Comparison of ENCODE assay signal across 27 cellular contexts in the genomic region with DNA sequence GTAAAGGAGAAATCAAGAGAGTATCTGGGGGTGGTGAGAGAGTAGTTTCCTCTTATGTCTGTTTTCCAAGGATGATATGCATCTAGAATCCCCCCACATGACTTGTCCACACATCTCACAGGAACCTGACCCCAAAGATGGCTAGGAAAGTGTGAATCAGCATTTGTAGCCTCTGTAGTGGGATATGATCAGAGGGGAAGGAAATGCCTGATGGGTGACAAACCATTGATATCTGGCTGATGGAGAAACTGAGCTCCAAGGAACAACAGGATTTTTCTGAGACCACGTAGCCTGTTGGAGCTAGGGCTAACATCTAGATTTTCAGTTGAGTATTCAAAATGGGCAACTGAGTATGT.
DNase-seq lines count a peak whose midpoint lies in the region; ATAC-seq, FAIRE-seq and TF ChIP-seq lines count a peak whose summit lies in the region.
"Had no signal": no experiment of that assay in that cellular context is flagged by ENCODE, and none has a peak within 500 bp of the region (broad histone marks: within the 10 kb centered on the region; RNA-seq: fewer than 3 reads in every experiment).

No MANE protein-coding gene starts in this region.

- BruUV-seq in mammary epithelial cell (replicated peaks; lab: Mats Ljungman, UMichigan): no TSS peak

- H3K4me3 ChIP-seq in mammary epithelial cell (replicated peaks in 1 of 3; ENCODE audit: insufficient read depth in 1 of 3, low read depth in 2 of 3, low read length in 3 of 3): no peak overlapping the region
- H3K4me3 ChIP-seq in breast epithelium: no peak overlapping the region
- no peak overlapping the region for H3K4me3 ChIP-seq in bronchial epithelial cell (ENCODE audit: low read depth, low read length)
- H3K4me3 ChIP-seq: heart left ventricle, lower lobe of right lung, right lobe of liver, upper lobe of right lung had no signal

- FAIRE-seq in bronchial epithelial cell (lab: Jason Lieb, UNC): peak; percentile 85
- no peak for FAIRE-seq in D721Med (lab: Jason Lieb, UNC)
- FAIRE-seq: H54, TTC549 had no signal

- H3K9me3 ChIP-seq in mammary epithelial cell (replicated peaks; ENCODE audit: insufficient read depth, low read length): peaks cover 3% of the 10 kb centered on the region
- no peaks in the 10 kb centered on the region for H3K9me3 ChIP-seq in breast epithelium
- H3K9me3 ChIP-seq: heart left ventricle, lower lobe of right lung, right lobe of liver, upper lobe of right lung had no signal

- CTCF ChIA-PET in mammary epithelial cell (lab: Charles Lee; ENCODE audit: low non-redundant PET): no interaction called here

- intact Hi-C loops in mammary epithelial cell (cut with micrococcal nuclease) (no loop called here), breast epithelium (cut with DNase I; ENCODE audit: low total_unique reads) (no loop called here)

- peaks cover 25% of the 10 kb centered on the region for H3K4me1 ChIP-seq in mammary epithelial cell (ENCODE audit: insufficient read depth, low read length)
- H3K4me1 ChIP-seq in breast epithelium: no peaks in the 10 kb centered on the region
- H3K4me1 ChIP-seq: heart left ventricle, lower lobe of right lung, right lobe of liver, upper lobe of right lung had no signal

- no peaks in the 10 kb centered on the region for H3K36me3 ChIP-seq in mammary epithelial cell (ENCODE audit: insufficient read depth, low read length)
- no peaks in the 10 kb centered on the region for H3K36me3 ChIP-seq in breast epithelium
- H3K36me3 ChIP-seq in bronchial epithelial cell (ENCODE audit: control insufficient read depth, insufficient read depth, low read length): no peaks in the 10 kb centered on the region
- H3K36me3 ChIP-seq: heart left ventricle, lower lobe of right lung, right lobe of liver, upper lobe of right lung had no signal

- H4K20me1 ChIP-seq in mammary epithelial cell (ENCODE audit: insufficient read depth, low read length): no peaks in the 10 kb centered on the region

- peak overlapping the region; percentile 3 for H2AFZ ChIP-seq in mammary epithelial cell (ENCODE audit: low read depth, low read length)

- H3K4me2 ChIP-seq in mammary epithelial cell (ENCODE audit: insufficient read depth, low read depth, low read length): no peak overlapping the region
- H3K4me2 ChIP-seq: KMS-11 had no signal

- H3K27me3 ChIP-seq in mammary epithelial cell (ENCODE audit: insufficient read depth, low read length): no peaks in the 10 kb centered on the region
- no peaks in the 10 kb centered on the region for H3K27me3 ChIP-seq in breast epithelium
- no peaks in the 10 kb centered on the region for H3K27me3 ChIP-seq in bronchial epithelial cell (ENCODE audit: control insufficient read depth, insufficient read depth, low read length)
- H3K27me3 ChIP-seq: heart left ventricle, right lobe of liver, upper lobe of right lung had no signal

- H3K79me2 ChIP-seq in mammary epithelial cell (ENCODE audit: insufficient read depth, low read length): no peaks in the 10 kb centered on the region

- no peak for TF ChIP-seq POLR2A in breast epithelium (IDR thresholded peaks at IDR 0.05)

- H3K9ac ChIP-seq in mammary epithelial cell (ENCODE audit: insufficient read depth, low read length): no peak overlapping the region
- H3K9ac ChIP-seq: KMS-11 had no signal

- TF ChIP-seq CTCF in mammary epithelial cell (conservative IDR thresholded peaks at IDR 0.05 in 1 of 2, IDR thresholded peaks at IDR 0.05 in 1 of 2; ENCODE audit: extremely low read depth in 1 of 2, insufficient read depth in 1 of 2, low read depth in 1 of 2, low read length in 2 of 2) (no peak), breast epithelium (IDR thresholded peaks at IDR 0.05) (no peak), bronchial epithelial cell (IDR thresholded peaks at IDR 0.05; ENCODE audit: insufficient read depth, low read length, severe bottlenecking) (no peak), D721Med (IDR thresholded peaks at IDR 0.05; ENCODE audit: insufficient read depth, missing control alignments) (no peak)

- no peak for DNase-seq in mammary epithelial cell
- DNase-seq in breast epithelium (ENCODE audit: low spot score in 2 of 2): no peak
- peak; percentile 33 for DNase-seq in bronchial epithelial cell (ENCODE audit: low read depth)
- peak; percentile 81 for DNase-seq in iris pigment epithelial cell (ENCODE audit: low read depth)
- DNase-seq in NCI-H2029 (lab: John Stamatoyannopoulos, UW): no peak
- DNase-seq in NCI-H345 (lab: John Stamatoyannopoulos, UW): no peak
- DNase-seq in D721Med (ENCODE audit: insufficient read length, low spot score): no peak
- DNase-seq: 8988T; activated CD4-positive, alpha-beta memory T cell treated with anti-CD3 and anti-CD28 coated beads for 36 hours; activated CD8-positive, alpha-beta memory T cell treated with anti-CD3 and anti-CD28 coated beads, Interleukin-2, amount 50 U/mL, for 4 hours; activated naive CD4-positive, alpha-beta T cell treated with anti-CD3 and anti-CD28 coated beads for 36 hours; AML-193; caudate nucleus; CD4-positive, alpha-beta T cell; heart left ventricle; lower lobe of right lung; NCI-H1417 treated with DMSO at 0.1 percent for 48 hours; NCI-H82; posterior cingulate gyrus; right lobe of liver; stimulated activated CD4-positive, alpha-beta T cell treated with anti-CD3 and anti-CD28 coated beads, Interleukin-15, amount 100 ng/mL, for 24 hours; stimulated activated naive B cell treated with anti-CD40 and anti-IgM and Interleukin-4, amounts not matched to agents 10 μg/mL and 1 μg/mL and 100 μg/mL, for 72 hours; upper lobe of right lung had no signal

- in situ Hi-C loops in mammary epithelial cell (cut with MboI; ENCODE audit: low sequenced_read_pairs in 2 of 2): no loop called here

- H3K27ac ChIP-seq in mammary epithelial cell (ENCODE audit: insufficient read depth, low read depth, low read length) (no peak overlapping the region), breast epithelium (no peak overlapping the region)
- H3K27ac ChIP-seq: heart left ventricle, KMS-11, lower lobe of right lung, right lobe of liver, upper lobe of right lung had no signal

- WGBS in mammary epithelial cell (ENCODE audit: low coverage, missing lambda C conversion rate): 94% methylated on average over 1 of the region's 1 CpG

- dilution Hi-C loops in mammary epithelial cell (cut with HindIII; ENCODE audit: low sequenced_read_pairs): no loop called here

- no peak for ATAC-seq in GM21447 (IDR thresholded peaks at IDR 0.05; ENCODE audit: unreplicated experiment)
- ATAC-seq: heart left ventricle; lower lobe of right lung; right lobe of liver; stimulated activated naive B cell treated with anti-CD40 and anti-IgM and Interleukin-4, amounts not matched to agents 10 μg/mL and 1 μg/mL and 100 μg/mL, for 72 hours; upper lobe of right lung had no signal

Comparison
In these comparisons a context has a peak if more than half of its experiments do, and no peak if none do; other contexts are left out.
1. DNase-seq: peak in bronchial epithelial cell (single experiment) and iris pigment epithelial cell (single experiment); none in mammary epithelial cell (single experiment), breast epithelium (0 of 2), NCI-H2029 (single experiment), NCI-H345 (single experiment) and D721Med (single experiment).